In the genomic region with DNA sequence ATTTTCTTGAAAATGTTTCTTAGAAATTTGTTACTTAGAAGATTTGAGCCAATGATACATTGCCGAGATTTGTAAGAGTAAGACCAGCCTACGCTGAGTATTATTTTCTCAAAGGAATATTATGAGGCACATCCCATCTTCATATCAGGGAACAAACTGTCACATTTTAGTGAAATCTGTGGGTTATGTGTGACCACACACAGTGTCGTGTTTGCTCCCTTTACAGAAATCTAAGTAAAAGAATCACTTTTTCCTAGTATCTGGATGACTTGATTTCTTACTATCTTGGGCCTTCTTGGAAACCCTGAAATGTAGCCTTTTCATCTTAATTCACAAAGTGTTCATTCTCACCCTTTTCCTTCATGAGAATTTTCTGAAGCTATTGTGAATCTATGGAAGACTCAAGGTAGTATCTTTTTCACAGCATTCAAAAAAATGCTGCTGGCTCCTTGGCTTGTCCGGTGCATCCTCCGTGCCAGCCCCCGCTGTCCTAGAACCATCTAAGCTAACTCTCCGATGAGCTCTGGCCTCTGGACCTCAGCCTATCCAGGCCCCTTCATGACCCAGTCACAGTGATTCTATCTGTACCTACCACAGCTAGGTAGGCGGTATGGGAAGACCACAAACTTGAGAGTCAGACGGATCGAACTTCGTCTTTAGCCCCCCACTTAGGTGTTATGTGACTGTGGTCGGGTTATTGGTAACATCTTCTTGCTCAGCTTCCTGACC, we compare ENCODE assay signal across 21 cellular contexts.
A peak's percentile ranks its signal among the peaks of the same experiment; 100 is the strongest.
DNase-seq lines count a peak whose midpoint lies in the region; ATAC-seq and TF ChIP-seq lines count a peak whose summit lies in the region.
"Had no signal": no experiment of that assay in that cellular context is flagged by ENCODE, and none has a peak within 500 bp of the region (broad histone marks: within the 10 kb centered on the region; RNA-seq: fewer than 3 reads in every experiment).

No MANE protein-coding gene starts in this region.

- no peaks in the 10 kb centered on the region for H3K9me3 Mint-ChIP-seq in activated CD4-positive, alpha-beta T cell treated with anti-CD3 and anti-CD28 coated beads, Interleukin-2, amount 10 ng/mL, durations not matched to agents 24 days and 14 days
- no peaks in the 10 kb centered on the region for H3K9me3 Mint-ChIP-seq in activated T-helper 17 cell treated with anti-CD3 and anti-CD28 coated beads, Interleukin-2, amount 50 U/mL, for 72 hours

- DNase-seq in activated CD4-positive, alpha-beta T cell treated with anti-CD3 and anti-CD28 coated beads, Interleukin-2, amount 10 ng/mL, durations not matched to agents 24 days and 14 days: peak; percentile 70
- DNase-seq in activated CD4-positive, alpha-beta T cell treated with anti-CD3 and anti-CD28 coated beads for 1 hour: no peak
- DNase-seq in DND-41 (no peak), kidney glomerular epithelial cell (lab: John Stamatoyannopoulos, UW) (no peak), medulla oblongata (ENCODE audit: extremely low spot score) (no peak)
- peak; percentile 57 for DNase-seq in stimulated activated CD4-positive, alpha-beta T cell treated with anti-CD3 and anti-CD28 coated beads, Interleukin-4, amount 100 ng/mL, for 24 hours
- DNase-seq: HFFc6, mammary epithelial cell, NCI-H1105, NCI-H2081, NCI-H446, nucleus accumbens, Right ventricle myocardium superior, SW 1271 had no signal

- no peaks in the 10 kb centered on the region for H3K27me3 ChIP-seq in DND-41 (ENCODE audit: insufficient read depth, low read length, poor library complexity)
- H3K27me3 ChIP-seq: BLaER1, breast epithelium had no signal

- peaks cover 55% of the 10 kb centered on the region for H3K4me1 ChIP-seq in DND-41 (ENCODE audit: insufficient read depth, low read length)
- H3K4me1 ChIP-seq: A549, breast epithelium had no signal

- H3K4me3 ChIP-seq in DND-41 (ENCODE audit: low read depth in 1 of 2, low read length in 2 of 2): no peak overlapping the region
- H3K4me3 ChIP-seq: A549, BLaER1, breast epithelium, coronary artery had no signal

- H3K27me3 Mint-ChIP-seq in activated CD4-positive, alpha-beta T cell treated with anti-CD3 and anti-CD28 coated beads, Interleukin-2, amount 10 ng/mL, durations not matched to agents 24 days and 14 days: no peaks in the 10 kb centered on the region
- peaks cover 3% of the 10 kb centered on the region for H3K27me3 Mint-ChIP-seq in activated T-helper 17 cell treated with anti-CD3 and anti-CD28 coated beads, Interleukin-2, amount 50 U/mL, for 72 hours

- H3K4me1 Mint-ChIP-seq in activated CD4-positive, alpha-beta T cell treated with anti-CD3 and anti-CD28 coated beads, Interleukin-2, amount 10 ng/mL, durations not matched to agents 24 days and 14 days: peaks cover 61% of the 10 kb centered on the region
- peaks cover 44% of the 10 kb centered on the region for H3K4me1 Mint-ChIP-seq in activated T-helper 17 cell treated with anti-CD3 and anti-CD28 coated beads, Interleukin-2, amount 50 U/mL, for 72 hours

- H2AFZ ChIP-seq in DND-41 (ENCODE audit: low read depth, low read length): no peak overlapping the region

- H3K4me3 Mint-ChIP-seq in activated CD4-positive, alpha-beta T cell treated with anti-CD3 and anti-CD28 coated beads, Interleukin-2, amount 10 ng/mL, durations not matched to agents 24 days and 14 days: peak overlapping the region; percentile 59
- H3K4me3 Mint-ChIP-seq in activated T-helper 17 cell treated with anti-CD3 and anti-CD28 coated beads, Interleukin-2, amount 50 U/mL, for 72 hours: peak overlapping the region; percentile 67
- H3K4me3 Mint-ChIP-seq: HFFc6 had no signal

- TF ChIP-seq CTCF in DND-41 (IDR thresholded peaks at IDR 0.05; ENCODE audit: borderline replicate concordance, extremely low read depth, low read length, poor library complexity, severe bottlenecking): no peak

- H4K20me1 ChIP-seq in DND-41 (ENCODE audit: insufficient read depth, low read length): no peaks in the 10 kb centered on the region
- H4K20me1 ChIP-seq: BLaER1 had no signal

- H3K79me2 ChIP-seq in DND-41 (ENCODE audit: insufficient read depth, low read length): no peaks in the 10 kb centered on the region

- H3K27ac Mint-ChIP-seq in activated CD4-positive, alpha-beta T cell treated with anti-CD3 and anti-CD28 coated beads, Interleukin-2, amount 10 ng/mL, durations not matched to agents 24 days and 14 days: peak overlapping the region; percentile 94
- peak overlapping the region; percentile 98 for H3K27ac Mint-ChIP-seq in activated T-helper 17 cell treated with anti-CD3 and anti-CD28 coated beads, Interleukin-2, amount 50 U/mL, for 72 hours
- H3K27ac Mint-ChIP-seq: HFFc6 had no signal

- H3K9ac ChIP-seq in DND-41 (ENCODE audit: low read depth, low read length): no peak overlapping the region
- H3K9ac ChIP-seq: BLaER1 had no signal

- 0 out of 2 replicates have a peak overlapping the region, but pooled peaks have one; percentile 0 for H3K27ac ChIP-seq in DND-41 (ENCODE audit: low read length)
- H3K27ac ChIP-seq: A549, BLaER1, breast epithelium, coronary artery, HL-60 had no signal

- H3K9me3 ChIP-seq in DND-41 (ENCODE audit: insufficient read depth, low read length, severe bottlenecking): no peaks in the 10 kb centered on the region
- H3K9me3 ChIP-seq: A549, BLaER1, breast epithelium had no signal

- ATAC-seq in DND-41 (ENCODE audit: insufficient read depth, low read depth) (0 out of 3 replicates have a peak, but pooled peaks have one; percentile 23), HG02885 (IDR thresholded peaks at IDR 0.05; ENCODE audit: poor library complexity, unreplicated experiment) (no peak)
- ATAC-seq in activated T-helper 17 cell treated with anti-CD3 and anti-CD28 coated beads, Interleukin-2, amount 50 U/mL, for 72 hours (replicated peaks): peak; percentile 88
- ATAC-seq: A549 had no signal

- no peaks in the 10 kb centered on the region for H3K36me3 Mint-ChIP-seq in activated CD4-positive, alpha-beta T cell treated with anti-CD3 and anti-CD28 coated beads, Interleukin-2, amount 10 ng/mL, durations not matched to agents 24 days and 14 days (ENCODE audit: low read depth)
- H3K36me3 Mint-ChIP-seq in activated T-helper 17 cell treated with anti-CD3 and anti-CD28 coated beads, Interleukin-2, amount 50 U/mL, for 72 hours (ENCODE audit: low read depth): peaks cover 10% of the 10 kb centered on the region

- H3K36me3 ChIP-seq in DND-41 (ENCODE audit: insufficient read depth, low read length): no peaks in the 10 kb centered on the region
- H3K36me3 ChIP-seq: BLaER1, breast epithelium had no signal

- intact Hi-C loops in activated CD4-positive, alpha-beta T cell treated with anti-CD3 and anti-CD28 coated beads, Interleukin-2, amount 10 ng/mL, durations not matched to agents 24 days and 14 days (cut with micrococcal nuclease): loop anchor here (1.0 to 10.0 kb wide), 16 partner anchors 9 to 1729 kb away; partner anchors contain the start of genes CDYL2 and MAF

- H3K4me2 ChIP-seq in DND-41 (ENCODE audit: insufficient read depth, low read length): no peak overlapping the region
- H3K4me2 ChIP-seq: A549, BLaER1 had no signal

Comparison
In these comparisons a context has a peak if more than half of its experiments do, and no peak if none do; other contexts are left out.
1. DNase-seq: peak in activated CD4-positive, alpha-beta T cell treated with anti-CD3 and anti-CD28 coated beads, Interleukin-2, amount 10 ng/mL, durations not matched to agents 24 days and 14 days (single experiment) and stimulated activated CD4-positive, alpha-beta T cell treated with anti-CD3 and anti-CD28 coated beads, Interleukin-4, amount 100 ng/mL, for 24 hours (single experiment); none in activated CD4-positive, alpha-beta T cell treated with anti-CD3 and anti-CD28 coated beads for 1 hour (single experiment), DND-41 (single experiment), kidney glomerular epithelial cell (single experiment) and medulla oblongata (single experiment).